In the genomic region with DNA sequence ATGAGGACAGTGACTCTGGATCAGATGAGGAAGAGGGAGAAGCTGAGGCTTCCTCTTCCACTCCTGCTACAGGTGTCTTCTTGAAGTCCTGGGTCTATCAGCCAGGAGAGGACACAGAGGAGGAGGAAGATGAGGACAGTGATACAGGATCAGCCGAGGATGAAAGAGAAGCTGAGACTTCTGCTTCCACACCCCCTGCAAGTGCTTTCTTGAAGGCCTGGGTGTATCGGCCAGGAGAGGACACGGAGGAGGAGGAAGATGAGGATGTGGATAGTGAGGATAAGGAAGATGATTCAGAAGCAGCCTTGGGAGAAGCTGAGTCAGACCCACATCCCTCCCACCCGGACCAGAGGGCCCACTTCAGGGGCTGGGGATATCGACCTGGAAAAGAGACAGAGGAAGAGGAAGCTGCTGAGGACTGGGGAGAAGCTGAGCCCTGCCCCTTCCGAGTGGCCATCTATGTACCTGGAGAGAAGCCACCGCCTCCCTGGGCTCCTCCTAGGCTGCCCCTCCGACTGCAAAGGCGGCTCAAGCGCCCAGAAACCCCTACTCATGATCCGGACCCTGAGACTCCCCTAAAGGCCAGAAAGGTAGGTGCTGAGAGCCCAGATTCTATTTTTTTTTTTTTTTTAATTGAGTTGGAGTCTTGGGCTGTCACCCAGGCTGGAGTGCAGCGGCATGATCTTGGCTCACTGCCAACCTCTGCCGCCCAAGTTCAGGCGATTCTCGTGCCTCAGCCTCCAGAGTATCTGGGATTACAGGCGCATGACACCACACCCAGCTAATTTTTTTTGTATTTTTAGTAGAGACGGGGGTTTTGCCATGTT, we compare ENCODE assay signal across 6 cellular contexts. TPM values are rescaled to one million over a fixed set of nuclear protein-coding genes. Genes with fewer than 3 reads are reported as not detected.
A peak's percentile ranks its signal among the peaks of the same experiment; 100 is the strongest.
DNase-seq lines count a peak whose midpoint lies in the region; ATAC-seq and TF ChIP-seq lines count a peak whose summit lies in the region.

No MANE protein-coding gene starts in this region.

- peaks cover 56% of the 10 kb centered on the region for H3K36me3 Mint-ChIP-seq in activated CD4-positive, alpha-beta T cell treated with anti-CD3 and anti-CD28 coated beads for 36 hours (ENCODE audit: low read depth)
- H3K36me3 Mint-ChIP-seq in activated CD8-positive, alpha-beta T cell treated with anti-CD3 and anti-CD28 coated beads, Interleukin-2, amount 10 ng/mL, durations not matched to agents 7 days and 5 days (ENCODE audit: low read depth), result peaks cover 52% of the 10 kb centered on the region

- POLR2A ChIA-PET in activated CD4-positive, alpha-beta T cell treated with anti-CD3 and anti-CD28 coated beads for 36 hours (lab: Charles Lee), result interaction anchor here (0.6 to 1.5 kb wide), 4 partner anchors 16 to 57 kb away, joined by 3 to 6 read pairs (median 4); partner anchors contain the start of gene NUCB1
- POLR2A ChIA-PET in activated CD8-positive, alpha-beta T cell treated with anti-CD3 and anti-CD28 coated beads, Interleukin-2, amount 10 ng/mL, durations not matched to agents 7 days and 5 days (lab: Charles Lee), result interaction anchor here (0.8 to 5.7 kb wide), 10 partner anchors 16 to 119 kb away, joined by 3 to 74 read pairs (median 4); partner anchors contain the start of genes DHDH, FTL, GYS1 and NUCB1

- no peak for TF ChIP-seq CTCF in left lung (IDR thresholded peaks at IDR 0.05)

- no peaks in the 10 kb centered on the region for H3K27me3 Mint-ChIP-seq in activated CD4-positive, alpha-beta T cell treated with anti-CD3 and anti-CD28 coated beads for 36 hours
- no peaks in the 10 kb centered on the region for H3K27me3 Mint-ChIP-seq in activated CD8-positive, alpha-beta T cell treated with anti-CD3 and anti-CD28 coated beads, Interleukin-2, amount 10 ng/mL, durations not matched to agents 7 days and 5 days (ENCODE audit: low read depth)

- peak; percentile 0 for ATAC-seq in activated CD4-positive, alpha-beta T cell treated with anti-CD3 and anti-CD28 coated beads for 36 hours
- ATAC-seq in activated CD8-positive, alpha-beta T cell treated with anti-CD3 and anti-CD28 coated beads, Interleukin-2, amount 10 ng/mL, durations not matched to agents 7 days and 5 days, result peak; percentile 5
- ATAC-seq in left lung (peak; percentile 1), GM19397 (IDR thresholded peaks at IDR 0.05; ENCODE audit: unreplicated experiment) (no peak), GM19023 (IDR thresholded peaks at IDR 0.05; ENCODE audit: unreplicated experiment) (no peak)

- H3K27ac ChIP-seq in left lung, result peak overlapping the region; percentile 99 to 100

- peak overlapping the region; percentile 99 for H3K27ac Mint-ChIP-seq in activated CD4-positive, alpha-beta T cell treated with anti-CD3 and anti-CD28 coated beads for 36 hours
- H3K27ac Mint-ChIP-seq in activated CD8-positive, alpha-beta T cell treated with anti-CD3 and anti-CD28 coated beads, Interleukin-2, amount 10 ng/mL, durations not matched to agents 7 days and 5 days, result peak overlapping the region; percentile 98

- peak overlapping the region; percentile 98 for H3K4me3 Mint-ChIP-seq in activated CD4-positive, alpha-beta T cell treated with anti-CD3 and anti-CD28 coated beads for 36 hours
- H3K4me3 Mint-ChIP-seq in activated CD8-positive, alpha-beta T cell treated with anti-CD3 and anti-CD28 coated beads, Interleukin-2, amount 10 ng/mL, durations not matched to agents 7 days and 5 days, result peak overlapping the region; percentile 99

- no peaks in the 10 kb centered on the region for H3K27me3 ChIP-seq in left lung

- peak; percentile 45 for DNase-seq in activated CD4-positive, alpha-beta T cell treated with anti-CD3 and anti-CD28 coated beads for 36 hours
- no peak for DNase-seq in activated CD4-positive, alpha-beta T cell treated with anti-CD3 and anti-CD28 coated beads, Interleukin-2, amount 50 U/mL, for 4 hours
- peak; percentile 45 for DNase-seq in activated CD8-positive, alpha-beta T cell treated with anti-CD3 and anti-CD28 coated beads, Interleukin-2, amount 10 ng/mL, durations not matched to agents 7 days and 5 days
- DNase-seq in left lung, result peak in 1 of 2 donors; percentile 58

- H3K9me3 ChIP-seq in left lung, result no peaks in the 10 kb centered on the region

- no peaks in the 10 kb centered on the region for H3K9me3 Mint-ChIP-seq in activated CD4-positive, alpha-beta T cell treated with anti-CD3 and anti-CD28 coated beads for 36 hours (ENCODE audit: low read depth)
- no peaks in the 10 kb centered on the region for H3K9me3 Mint-ChIP-seq in activated CD8-positive, alpha-beta T cell treated with anti-CD3 and anti-CD28 coated beads, Interleukin-2, amount 10 ng/mL, durations not matched to agents 7 days and 5 days (ENCODE audit: insufficient read depth)

- intact Hi-C loops in activated CD4-positive, alpha-beta T cell treated with anti-CD3 and anti-CD28 coated beads for 36 hours (cut with DNase I, micrococcal nuclease), result loop anchor here (1.0 to 10.0 kb wide), 11 partner anchors 26 to 800 kb away; partner anchors contain the start of genes NUCB1 (in 2 of the 2), CD37 (in 1 of the 2), FTL (in 1 of the 2) and GYS1 (in 1 of the 2)
- intact Hi-C loops in left lung (cut with DNase I), result no loop called here

- peaks cover 24 to 68% of the 10 kb centered on the region in 2 donors for H3K4me1 ChIP-seq in left lung

- peaks cover 52% of the 10 kb centered on the region for H3K4me1 Mint-ChIP-seq in activated CD4-positive, alpha-beta T cell treated with anti-CD3 and anti-CD28 coated beads for 36 hours
- peaks cover 54% of the 10 kb centered on the region for H3K4me1 Mint-ChIP-seq in activated CD8-positive, alpha-beta T cell treated with anti-CD3 and anti-CD28 coated beads, Interleukin-2, amount 10 ng/mL, durations not matched to agents 7 days and 5 days (ENCODE audit: low read depth)

- H3K4me3 ChIP-seq in left lung, result peak overlapping the region; percentile 66 to 71

- H3K36me3 ChIP-seq in left lung, result peaks cover 0 to 63% of the 10 kb centered on the region in 2 donors

- CTCF ChIA-PET in activated CD4-positive, alpha-beta T cell treated with anti-CD3 and anti-CD28 coated beads for 36 hours (lab: Charles Lee), result interaction anchor here (0.7 to 2.4 kb wide), 5 partner anchors 13 to 96 kb away, joined by 3 to 8 read pairs (median 4); no protein-coding TSS in a partner anchor
- CTCF ChIA-PET in activated CD8-positive, alpha-beta T cell treated with anti-CD3 and anti-CD28 coated beads, Interleukin-2, amount 10 ng/mL, durations not matched to agents 7 days and 5 days (lab: Charles Lee), result interaction anchor here (0.6 to 2.5 kb wide), 8 partner anchors 26 to 325 kb away, joined by 3 to 12 read pairs (median 6); partner anchors contain the start of genes GYS1, NUCB1 and RUVBL2

RNA-seq across cellular contexts. Expression of gene PPP1R15A, which starts 2.3 kb away (rescaled TPM):
- 10 to 100 TPM; 51.6 to 62.4 TPM for total RNA-seq in activated CD4-positive, alpha-beta T cell treated with anti-CD3 and anti-CD28 coated beads for 36 hours
- total RNA-seq in activated CD8-positive, alpha-beta T cell treated with anti-CD3 and anti-CD28 coated beads, Interleukin-2, amount 10 ng/mL, durations not matched to agents 7 days and 5 days, result 100 to 1,000 TPM; 104 to 124 TPM
- 10 to 100 TPM; 68.4 to 74.8 TPM for total RNA-seq in left lung

RNA-seq across cellular contexts. Expression of gene PLEKHA4, which starts 6.1 kb away (rescaled TPM):
- 10 to 100 TPM in 1 of 2 experiments, 1 to 10 TPM in 1; 7.0 to 10.9 TPM for total RNA-seq in activated CD4-positive, alpha-beta T cell treated with anti-CD3 and anti-CD28 coated beads for 36 hours
- 1 to 10 TPM; 4.4 to 4.6 TPM for total RNA-seq in activated CD8-positive, alpha-beta T cell treated with anti-CD3 and anti-CD28 coated beads, Interleukin-2, amount 10 ng/mL, durations not matched to agents 7 days and 5 days
- total RNA-seq in left lung, result 10 to 100 TPM; 21.0 to 37.3 TPM

RNA-seq across cellular contexts. Expression of gene TULP2, which starts 24.0 kb away (rescaled TPM):
- total RNA-seq in activated CD4-positive, alpha-beta T cell treated with anti-CD3 and anti-CD28 coated beads for 36 hours, result under 1 TPM; 0.37 to 0.87 TPM
- not detected for total RNA-seq in activated CD8-positive, alpha-beta T cell treated with anti-CD3 and anti-CD28 coated beads, Interleukin-2, amount 10 ng/mL, durations not matched to agents 7 days and 5 days
- total RNA-seq in left lung, result 1 to 10 TPM in 1 of 2 donors, under 1 TPM in 1; 0.89 to 1.2 TPM

RNA-seq across cellular contexts. Expression of gene NUCB1, which starts 25.6 kb away (rescaled TPM):
- 100 to 1,000 TPM; 115 to 118 TPM for total RNA-seq in activated CD4-positive, alpha-beta T cell treated with anti-CD3 and anti-CD28 coated beads for 36 hours
- total RNA-seq in activated CD8-positive, alpha-beta T cell treated with anti-CD3 and anti-CD28 coated beads, Interleukin-2, amount 10 ng/mL, durations not matched to agents 7 days and 5 days, result 100 to 1,000 TPM; 229 to 236 TPM
- 100 to 1,000 TPM; 286 to 331 TPM for total RNA-seq in left lung

RNA-seq across cellular contexts. Expression of gene HSD17B14, which starts 38.2 kb away (rescaled TPM):
- total RNA-seq in activated CD4-positive, alpha-beta T cell treated with anti-CD3 and anti-CD28 coated beads for 36 hours, result under 1 TPM; 0.21 to 0.83 TPM
- total RNA-seq in activated CD8-positive, alpha-beta T cell treated with anti-CD3 and anti-CD28 coated beads, Interleukin-2, amount 10 ng/mL, durations not matched to agents 7 days and 5 days, result 1 to 10 TPM in 1 of 2 experiments, under 1 TPM in 1; 0.89 to 1.1 TPM
- total RNA-seq in left lung, result 10 to 100 TPM; 10.1 to 20.3 TPM

Comparison
In these comparisons a context has a peak if more than half of its experiments do, and no peak if none do; other contexts are left out.
1. DNase-seq: peak in activated CD4-positive, alpha-beta T cell treated with anti-CD3 and anti-CD28 coated beads for 36 hours (single experiment) and activated CD8-positive, alpha-beta T cell treated with anti-CD3 and anti-CD28 coated beads, Interleukin-2, amount 10 ng/mL, durations not matched to agents 7 days and 5 days (single experiment); none in activated CD4-positive, alpha-beta T cell treated with anti-CD3 and anti-CD28 coated beads, Interleukin-2, amount 50 U/mL, for 4 hours (0 of 2).
2. ATAC-seq: peak in activated CD4-positive, alpha-beta T cell treated with anti-CD3 and anti-CD28 coated beads for 36 hours (single experiment), activated CD8-positive, alpha-beta T cell treated with anti-CD3 and anti-CD28 coated beads, Interleukin-2, amount 10 ng/mL, durations not matched to agents 7 days and 5 days (single experiment) and left lung (single experiment); none in GM19397 (single experiment) and GM19023 (single experiment).
3. intact Hi-C loops: an anchor here in activated CD4-positive, alpha-beta T cell treated with anti-CD3 and anti-CD28 coated beads for 36 hours (1.0 to 10.0 kb wide); none called in left lung.